Comparison of ENCODE assay signal across 8 cellular contexts in the genomic region with DNA sequence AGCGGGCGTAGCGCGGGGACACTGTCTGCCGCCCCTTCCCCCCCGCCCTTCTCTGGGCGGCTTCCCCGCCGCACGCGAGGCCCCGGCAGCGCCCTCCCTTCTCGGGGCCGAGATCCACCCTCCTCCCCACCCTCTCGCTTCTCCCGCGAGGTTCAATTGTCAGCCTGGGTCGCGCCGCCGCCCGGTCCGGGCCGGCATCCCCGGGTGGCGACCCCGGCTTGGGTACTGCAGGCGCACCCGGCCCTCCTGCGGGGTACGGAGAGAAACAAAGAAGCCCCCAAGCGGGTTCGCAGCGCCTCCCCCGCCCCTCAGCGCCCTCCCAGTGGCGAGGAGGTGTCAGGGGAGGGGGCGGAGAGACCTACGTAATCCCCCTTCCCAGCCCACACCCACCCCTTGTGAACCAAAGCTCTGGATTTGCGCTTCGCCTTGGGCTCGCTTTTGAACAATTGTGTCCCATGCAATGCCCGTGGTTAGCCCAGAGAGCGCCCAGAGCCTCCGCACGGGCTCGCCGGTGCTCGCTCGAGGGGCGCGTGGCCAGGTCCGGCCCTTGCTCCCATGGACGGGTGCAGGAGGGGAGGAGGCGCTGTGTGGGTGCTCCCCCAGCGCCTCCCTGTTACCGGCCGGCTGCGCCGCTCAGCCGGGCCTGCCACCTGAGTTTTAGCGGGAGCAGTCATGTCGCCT. TPM values are rescaled to one million over a fixed set of nuclear protein-coding genes. Genes with fewer than 3 reads are reported as not detected.
A peak's percentile ranks its signal among the peaks of the same experiment; 100 is the strongest.
DNase-seq lines count a peak whose midpoint lies in the region; ATAC-seq, FAIRE-seq and TF ChIP-seq lines count a peak whose summit lies in the region.

No MANE protein-coding gene starts in this region.

- H3K27ac ChIP-seq in kidney (ENCODE audit: low read depth in 2 of 2, low read length in 2 of 2), result no peak overlapping the region
- H3K27ac ChIP-seq in upper lobe of left lung, result no peak overlapping the region

- H3K27me3 ChIP-seq in upper lobe of left lung, result peaks cover 0 to 33% (median 19%) of the 10 kb centered on the region in 4 donors

- in situ Hi-C loops in G401 (cut with HindIII; ENCODE audit: low sequenced_read_pairs), result no loop called here

- no peak for TF ChIP-seq EP300 in upper lobe of left lung (IDR thresholded peaks at IDR 0.05)

- H3K36me3 ChIP-seq in kidney (ENCODE audit: control insufficient read depth in 1 of 2, insufficient read depth in 2 of 2, low read length in 2 of 2), result no peaks in the 10 kb centered on the region
- H3K36me3 ChIP-seq in upper lobe of left lung, result no peaks in the 10 kb centered on the region

- H3K9me3 ChIP-seq in kidney (ENCODE audit: control insufficient read depth in 1 of 2, low read length in 2 of 2) (no peaks in the 10 kb centered on the region), upper lobe of left lung (no peaks in the 10 kb centered on the region)

- FAIRE-seq in kidney (lab: Jason Lieb, UNC), result no peak

- no peak overlapping the region for H3K9ac ChIP-seq in kidney (ENCODE audit: low read length in 2 of 2)

- H3K4me3 ChIP-seq in kidney (ENCODE audit: low read length in 2 of 2) (peak overlapping the region in 1 of 2 donors; percentile 39), upper lobe of left lung (peak overlapping the region in 3 of 4 donors; percentile 14 to 37 (median 21))

- H3K4me3 Mint-ChIP-seq in brain, result peak overlapping the region; percentile 91 to 99 (median 93)

- 3% methylated on average over 51 of the region's 64 CpGs; no CpG with 5 or more reads in 1 of the 2 donors for WGBS in upper lobe of left lung, 2 donors

- peaks cover 52% of the 10 kb centered on the region for H3K27me3 Mint-ChIP-seq in brain

- peak overlapping the region in 2 of 5 experiments; percentile 94 to 97 for H3K27ac Mint-ChIP-seq in brain

- no peak for TF ChIP-seq POLR2A in upper lobe of left lung (IDR thresholded peaks at IDR 0.05)

- H3K36me3 Mint-ChIP-seq in brain, result peaks cover 3% of the 10 kb centered on the region

- H3K4me1 ChIP-seq in kidney (ENCODE audit: control insufficient read depth in 1 of 2, insufficient read depth in 1 of 2, low read depth in 1 of 2, low read length in 2 of 2) (peaks cover 0 to 4% of the 10 kb centered on the region in 2 donors), upper lobe of left lung (peaks cover 11 to 18% (median 14%) of the 10 kb centered on the region in 4 donors)

- H3K9me3 Mint-ChIP-seq in brain, result peaks cover 0 to 3% (median 0%) of the 10 kb centered on the region in 5 experiments

- H3K4me1 Mint-ChIP-seq in brain, result peaks cover 51% of the 10 kb centered on the region

- TF ChIP-seq CTCF in brain (conservative IDR thresholded peaks at IDR 0.05) (no peak), kidney (IDR thresholded peaks at IDR 0.05; ENCODE audit: borderline replicate concordance, extremely low read depth, insufficient read depth) (no peak), upper lobe of left lung (IDR thresholded peaks at IDR 0.05) (no peak)

- DNase-seq in NCI-H748 (lab: John Stamatoyannopoulos, UW; ENCODE audit: unreplicated experiment) (peak; percentile 66), NCI-H748 treated with DMSO at 0.1 percent for 48 hours (lab: John Stamatoyannopoulos, UW) (no peak), kidney (peak; percentile 74), upper lobe of left lung (peak in 1 of 2 donors; percentile 85), G401 (ENCODE audit: low spot score) (no peak), SW480 (ENCODE audit: low spot score) (no peak)

- ATAC-seq in upper lobe of left lung (ENCODE audit: low FRiP score in 2 of 2) (peak; percentile 66 to 75), HG03139 (IDR thresholded peaks at IDR 0.05; ENCODE audit: unreplicated experiment) (no peak)

- intact Hi-C loops in kidney (cut with DNase I), result no loop called here

RNA-seq across cellular contexts. Expression of a gene that starts 0.6 kb away (rescaled TPM):
- polyA plus RNA-seq in brain (ENCODE audit: insufficient read depth, low read depth, low replicate concordance), result 1.7 TPM
- 0.50 TPM for total RNA-seq in kidney
- 7.5 TPM for polyA plus RNA-seq in kidney (ENCODE audit: insufficient read depth, low read depth, low replicate concordance)
- total RNA-seq in upper lobe of left lung, result 1 to 10 TPM in 1 of 6 donors, under 1 TPM in 4, not detected in 1; 0.10 to 1.0 (median 0.76) TPM
- total RNA-seq in G401 (2014; rRNA removed; shearing (Covaris generic)), result not detected in 2 replicates

Comparison
In these comparisons a context has a peak if more than half of its experiments do, and no peak if none do; other contexts are left out.
1. DNase-seq: peak in NCI-H748 (single experiment) and kidney (single experiment); none in NCI-H748 treated with DMSO at 0.1 percent for 48 hours (single experiment), G401 (single experiment) and SW480 (single experiment).